1 cellular context compared by ENCODE assay signal in genomic region chr3:46981932-46982471, GRCh38.
A peak's percentile ranks its signal among the peaks of the same experiment; 100 is the strongest.
TF ChIP-seq lines count a peak whose summit lies in the region.

No MANE protein-coding gene starts in this region.

TF ChIP-seq in H1, 55 proteins besides CTCF, POLR2A, EP300 and RAD21 (continued from another document):
- TF ChIP-seq SIN3A (conservative IDR thresholded peaks at IDR 0.05 in 1 of 2, IDR thresholded peaks at IDR 0.05 in 1 of 2; ENCODE audit: low read depth in 1 of 2, low read length in 2 of 2) (peak in 1 of 2 experiments; percentile 79; a peak in 2 of 4 replicates), SAP30 (IDR thresholded peaks at IDR 0.05; ENCODE audit: insufficient read depth, insufficient replicate concordance, low read length) (no peak), CHD1 (IDR thresholded peaks at IDR 0.05; ENCODE audit: low read depth, low read length) (no peak), HDAC6 (IDR thresholded peaks at IDR 0.05; ENCODE audit: low read depth, low read length) (no peak), KDM4A (IDR thresholded peaks at IDR 0.05; ENCODE audit: low read depth, low read length, severe bottlenecking) (no peak), EGR1 (IDR thresholded peaks at IDR 0.05; ENCODE audit: borderline replicate concordance, low read depth, low read length) (peak; percentile 49), POLR2AphosphoS5 (IDR thresholded peaks at IDR 0.05; ENCODE audit: low read depth, low read length) (peak; percentile 92), CTBP2 (IDR thresholded peaks at IDR 0.05; ENCODE audit: borderline replicate concordance, insufficient read depth, insufficient read length, low read length) (no peak), CHD2 (IDR thresholded peaks at IDR 0.05; ENCODE audit: low read length) (no peak), USF2 (IDR thresholded peaks at IDR 0.05; ENCODE audit: low read length) (no peak), CREB1 (IDR thresholded peaks at IDR 0.05) (no peak), NANOG (IDR thresholded peaks at IDR 0.05; ENCODE audit: insufficient read depth, low read depth, low read length, poor library complexity, severe bottlenecking) (no peak), SP1 (IDR thresholded peaks at IDR 0.05; ENCODE audit: low read depth, low read length) (peak; percentile 49; the same call in 1 of the 2 replicates), RXRA (IDR thresholded peaks at IDR 0.05; ENCODE audit: insufficient read depth, low read depth, low read length) (no peak), SP4 (IDR thresholded peaks at IDR 0.05; ENCODE audit: low read length) (no peak), SUZ12 (IDR thresholded peaks at IDR 0.05; ENCODE audit: low read length) (no peak), RFX5 (IDR thresholded peaks at IDR 0.05; ENCODE audit: borderline replicate concordance, low read depth, low read length) (no peak), EZH2 (IDR thresholded peaks at IDR 0.05; ENCODE audit: low read depth, low read length, severe bottlenecking) (no peak), MAFK (IDR thresholded peaks at IDR 0.05; ENCODE audit: low read depth, low read length) (no peak), HDAC2 (IDR thresholded peaks at IDR 0.05; ENCODE audit: borderline replicate concordance in 1 of 2, low read depth in 2 of 2, low read length in 2 of 2) (no peak), BCL11A (IDR thresholded peaks at IDR 0.05; ENCODE audit: low read depth in 2 of 2, low read length in 2 of 2) (no peak), RNF2 (IDR thresholded peaks at IDR 0.05; ENCODE audit: borderline replicate concordance, low read depth, low read length, missing control alignments, poor library complexity, severe bottlenecking) (no peak), GTF2F1 (IDR thresholded peaks at IDR 0.05; ENCODE audit: borderline replicate concordance, low read depth, low read length) (no peak), ASH2L (IDR thresholded peaks at IDR 0.05; ENCODE audit: low read length) (peak; percentile 28), TCF12 (IDR thresholded peaks at IDR 0.05; ENCODE audit: low read depth, low read length) (peak; percentile 97)
- TF ChIP-seq, protein P1, sequence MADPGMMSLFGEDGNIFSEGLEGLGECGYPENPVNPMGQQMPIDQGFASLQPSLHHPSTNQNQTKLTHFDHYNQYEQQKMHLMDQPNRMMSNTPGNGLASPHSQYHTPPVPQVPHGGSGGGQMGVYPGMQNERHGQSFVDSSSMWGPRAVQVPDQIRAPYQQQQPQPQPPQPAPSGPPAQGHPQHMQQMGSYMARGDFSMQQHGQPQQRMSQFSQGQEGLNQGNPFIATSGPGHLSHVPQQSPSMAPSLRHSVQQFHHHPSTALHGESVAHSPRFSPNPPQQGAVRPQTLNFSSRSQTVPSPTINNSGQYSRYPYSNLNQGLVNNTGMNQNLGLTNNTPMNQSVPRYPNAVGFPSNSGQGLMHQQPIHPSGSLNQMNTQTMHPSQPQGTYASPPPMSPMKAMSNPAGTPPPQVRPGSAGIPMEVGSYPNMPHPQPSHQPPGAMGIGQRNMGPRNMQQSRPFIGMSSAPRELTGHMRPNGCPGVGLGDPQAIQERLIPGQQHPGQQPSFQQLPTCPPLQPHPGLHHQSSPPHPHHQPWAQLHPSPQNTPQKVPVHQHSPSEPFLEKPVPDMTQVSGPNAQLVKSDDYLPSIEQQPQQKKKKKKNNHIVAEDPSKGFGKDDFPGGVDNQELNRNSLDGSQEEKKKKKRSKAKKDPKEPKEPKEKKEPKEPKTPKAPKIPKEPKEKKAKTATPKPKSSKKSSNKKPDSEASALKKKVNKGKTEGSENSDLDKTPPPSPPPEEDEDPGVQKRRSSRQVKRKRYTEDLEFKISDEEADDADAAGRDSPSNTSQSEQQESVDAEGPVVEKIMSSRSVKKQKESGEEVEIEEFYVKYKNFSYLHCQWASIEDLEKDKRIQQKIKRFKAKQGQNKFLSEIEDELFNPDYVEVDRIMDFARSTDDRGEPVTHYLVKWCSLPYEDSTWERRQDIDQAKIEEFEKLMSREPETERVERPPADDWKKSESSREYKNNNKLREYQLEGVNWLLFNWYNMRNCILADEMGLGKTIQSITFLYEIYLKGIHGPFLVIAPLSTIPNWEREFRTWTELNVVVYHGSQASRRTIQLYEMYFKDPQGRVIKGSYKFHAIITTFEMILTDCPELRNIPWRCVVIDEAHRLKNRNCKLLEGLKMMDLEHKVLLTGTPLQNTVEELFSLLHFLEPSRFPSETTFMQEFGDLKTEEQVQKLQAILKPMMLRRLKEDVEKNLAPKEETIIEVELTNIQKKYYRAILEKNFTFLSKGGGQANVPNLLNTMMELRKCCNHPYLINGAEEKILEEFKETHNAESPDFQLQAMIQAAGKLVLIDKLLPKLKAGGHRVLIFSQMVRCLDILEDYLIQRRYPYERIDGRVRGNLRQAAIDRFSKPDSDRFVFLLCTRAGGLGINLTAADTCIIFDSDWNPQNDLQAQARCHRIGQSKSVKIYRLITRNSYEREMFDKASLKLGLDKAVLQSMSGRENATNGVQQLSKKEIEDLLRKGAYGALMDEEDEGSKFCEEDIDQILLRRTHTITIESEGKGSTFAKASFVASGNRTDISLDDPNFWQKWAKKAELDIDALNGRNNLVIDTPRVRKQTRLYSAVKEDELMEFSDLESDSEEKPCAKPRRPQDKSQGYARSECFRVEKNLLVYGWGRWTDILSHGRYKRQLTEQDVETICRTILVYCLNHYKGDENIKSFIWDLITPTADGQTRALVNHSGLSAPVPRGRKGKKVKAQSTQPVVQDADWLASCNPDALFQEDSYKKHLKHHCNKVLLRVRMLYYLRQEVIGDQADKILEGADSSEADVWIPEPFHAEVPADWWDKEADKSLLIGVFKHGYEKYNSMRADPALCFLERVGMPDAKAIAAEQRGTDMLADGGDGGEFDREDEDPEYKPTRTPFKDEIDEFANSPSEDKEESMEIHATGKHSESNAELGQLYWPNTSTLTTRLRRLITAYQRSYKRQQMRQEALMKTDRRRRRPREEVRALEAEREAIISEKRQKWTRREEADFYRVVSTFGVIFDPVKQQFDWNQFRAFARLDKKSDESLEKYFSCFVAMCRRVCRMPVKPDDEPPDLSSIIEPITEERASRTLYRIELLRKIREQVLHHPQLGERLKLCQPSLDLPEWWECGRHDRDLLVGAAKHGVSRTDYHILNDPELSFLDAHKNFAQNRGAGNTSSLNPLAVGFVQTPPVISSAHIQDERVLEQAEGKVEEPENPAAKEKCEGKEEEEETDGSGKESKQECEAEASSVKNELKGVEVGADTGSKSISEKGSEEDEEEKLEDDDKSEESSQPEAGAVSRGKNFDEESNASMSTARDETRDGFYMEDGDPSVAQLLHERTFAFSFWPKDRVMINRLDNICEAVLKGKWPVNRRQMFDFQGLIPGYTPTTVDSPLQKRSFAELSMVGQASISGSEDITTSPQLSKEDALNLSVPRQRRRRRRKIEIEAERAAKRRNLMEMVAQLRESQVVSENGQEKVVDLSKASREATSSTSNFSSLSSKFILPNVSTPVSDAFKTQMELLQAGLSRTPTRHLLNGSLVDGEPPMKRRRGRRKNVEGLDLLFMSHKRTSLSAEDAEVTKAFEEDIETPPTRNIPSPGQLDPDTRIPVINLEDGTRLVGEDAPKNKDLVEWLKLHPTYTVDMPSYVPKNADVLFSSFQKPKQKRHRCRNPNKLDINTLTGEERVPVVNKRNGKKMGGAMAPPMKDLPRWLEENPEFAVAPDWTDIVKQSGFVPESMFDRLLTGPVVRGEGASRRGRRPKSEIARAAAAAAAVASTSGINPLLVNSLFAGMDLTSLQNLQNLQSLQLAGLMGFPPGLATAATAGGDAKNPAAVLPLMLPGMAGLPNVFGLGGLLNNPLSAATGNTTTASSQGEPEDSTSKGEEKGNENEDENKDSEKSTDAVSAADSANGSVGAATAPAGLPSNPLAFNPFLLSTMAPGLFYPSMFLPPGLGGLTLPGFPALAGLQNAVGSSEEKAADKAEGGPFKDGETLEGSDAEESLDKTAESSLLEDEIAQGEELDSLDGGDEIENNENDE (IDR thresholded peaks at IDR 0.05; ENCODE audit: insufficient replicate concordance, low read length), result no peak
TF ChIP-seq in H1: peak in this region for 7.
